In genomic region chr7:100373261-100373831, GRCh38 we compare ENCODE assay signal across 10 cellular contexts. TPM values are rescaled to one million over a fixed set of nuclear protein-coding genes. Genes with fewer than 3 reads are reported as not detected.
DNase-seq lines count a peak whose midpoint lies in the region; ATAC-seq and TF ChIP-seq lines count a peak whose summit lies in the region.
"Had no signal": no experiment of that assay in that cellular context is flagged by ENCODE, and none has a peak within 500 bp of the region (broad histone marks: within the 10 kb centered on the region; RNA-seq: fewer than 3 reads in every experiment).

Gene PILRA, plus strand, starts transcription at chr7:100373487. Its CDS starts 170 bp downstream, at chr7:100373657.

- dilution Hi-C loops in mammary epithelial cell (cut with HindIII; ENCODE audit: low sequenced_read_pairs) = loop anchor here (5.0 kb wide), 1 partner anchor 34 kb away; no protein-coding TSS in a partner anchor

- intact Hi-C loops in mammary epithelial cell (cut with micrococcal nuclease) = no loop called here
- intact Hi-C loops in MCF 10A (cut with micrococcal nuclease) = no loop called here
- intact Hi-C loops in aorta (cut with DNase I) = no loop called here

- CTCF ChIA-PET in mammary epithelial cell (lab: Charles Lee; ENCODE audit: low non-redundant PET) = no interaction called here
- CTCF ChIA-PET in MCF 10A (lab: Yijun Ruan, JAX) = no interaction called here

- H3K36me3 ChIP-seq in mammary epithelial cell (ENCODE audit: insufficient read depth, low read length) = no peaks in the 10 kb centered on the region
- H3K36me3 ChIP-seq in aorta (ENCODE audit: control insufficient read depth in 1 of 2, insufficient read depth in 2 of 2, low read length in 1 of 2) = no peaks in the 10 kb centered on the region

- TF ChIP-seq CTCF in mammary epithelial cell (conservative IDR thresholded peaks at IDR 0.05 in 1 of 2, IDR thresholded peaks at IDR 0.05 in 1 of 2; ENCODE audit: extremely low read depth in 1 of 2, insufficient read depth in 1 of 2, low read depth in 1 of 2, low read length in 2 of 2) (no peak), MCF 10A (IDR thresholded peaks at IDR 0.05; ENCODE audit: unreplicated experiment) (no peak), chondrocyte (IDR thresholded peaks at IDR 0.05) (no peak)

- H3K27me3 ChIP-seq in mammary epithelial cell (ENCODE audit: insufficient read depth, low read length) = no peaks in the 10 kb centered on the region
- H3K27me3 ChIP-seq in mononuclear cell (ENCODE audit: insufficient read depth, low read length) = no peaks in the 10 kb centered on the region
- no peaks in the 10 kb centered on the region for H3K27me3 ChIP-seq in aorta (ENCODE audit: control insufficient read depth in 1 of 2, insufficient read depth in 2 of 2, low read length in 1 of 2)

- POLR2A ChIA-PET in MCF 10A (lab: Yijun Ruan, JAX) = no interaction called here

- H3K4me1 ChIP-seq in mammary epithelial cell (ENCODE audit: insufficient read depth, low read length) (peaks cover 8% of the 10 kb centered on the region), mononuclear cell (ENCODE audit: insufficient read depth, low read length) (peaks cover 93% of the 10 kb centered on the region), aorta (ENCODE audit: control insufficient read depth in 1 of 2, insufficient read depth in 2 of 2, low read length in 2 of 2) (no peaks in the 10 kb centered on the region)

- DNase-seq in mammary epithelial cell (no peak), MCF 10A (ENCODE audit: unreplicated experiment) (no peak), chondrocyte (ENCODE audit: low spot score) (peak; percentile 68), aorta (no peak), UCSD-AML1 (lab: John Stamatoyannopoulos, UW; ENCODE audit: unreplicated experiment) (no peak), NCI-H69 (lab: John Stamatoyannopoulos, UW) (no peak), dedifferentiated amniotic fluid mesenchymal stem cell (ENCODE audit: extremely low spot score) (no peak)
- DNase-seq: CD4-positive, alpha-beta memory T cell; cortex of kidney had no signal

- H3K4me3 ChIP-seq in mammary epithelial cell (replicated peaks in 1 of 3; ENCODE audit: insufficient read depth in 1 of 3, low read depth in 2 of 3, low read length in 3 of 3) (no peak within 1 kb of the TSS), mononuclear cell (ENCODE audit: low read length) (peak within 1 kb of the TSS; percentile 56), aorta (ENCODE audit: low read length in 2 of 2) (no peak within 1 kb of the TSS)

- peak within 1 kb of the TSS; percentile 71 for H2AFZ ChIP-seq in mammary epithelial cell (ENCODE audit: low read depth, low read length)

- in situ Hi-C loops in mammary epithelial cell (cut with MboI; ENCODE audit: low sequenced_read_pairs in 2 of 2) = no loop called here

- no peaks in the 10 kb centered on the region for H3K79me2 ChIP-seq in mammary epithelial cell (ENCODE audit: insufficient read depth, low read length)

- H3K27ac Mint-ChIP-seq in MCF 10A (ENCODE audit: low read depth, unreplicated experiment) = no peak within 1 kb of the TSS
- no peak within 1 kb of the TSS for H3K27ac Mint-ChIP-seq in chondrocyte (ENCODE audit: unreplicated experiment)

- H3K4me3 Mint-ChIP-seq in MCF 10A (ENCODE audit: unreplicated experiment) (no peak within 1 kb of the TSS), chondrocyte (ENCODE audit: unreplicated experiment) (no peak within 1 kb of the TSS)
- H3K4me3 Mint-ChIP-seq: CD4-positive, alpha-beta memory T cell had no signal

- WGBS in mammary epithelial cell (ENCODE audit: low coverage, missing lambda C conversion rate) = 79% methylated on average over 12 of the region's 12 CpGs
- WGBS in aorta, 2 donors = 35 to 45% methylated on average over 5 to 12 of the region's 12 CpGs

- no peaks in the 10 kb centered on the region for H4K20me1 ChIP-seq in mammary epithelial cell (ENCODE audit: insufficient read depth, low read length)

- H3K4me2 ChIP-seq in mammary epithelial cell (ENCODE audit: insufficient read depth, low read depth, low read length) = no peak within 1 kb of the TSS

- no peaks in the 10 kb centered on the region for H3K4me1 Mint-ChIP-seq in MCF 10A (ENCODE audit: insufficient read depth, unreplicated experiment)
- no peaks in the 10 kb centered on the region for H3K4me1 Mint-ChIP-seq in chondrocyte (ENCODE audit: low read depth)

- no peaks in the 10 kb centered on the region for H3K9me3 Mint-ChIP-seq in MCF 10A (ENCODE audit: unreplicated experiment)
- no peaks in the 10 kb centered on the region for H3K9me3 Mint-ChIP-seq in chondrocyte (ENCODE audit: low read depth)
- H3K9me3 Mint-ChIP-seq: CD4-positive, alpha-beta memory T cell had no signal

- BruUV-seq in mammary epithelial cell (replicated peaks; lab: Mats Ljungman, UMichigan) = no TSS peak
- no TSS peak for BruUV-seq in MCF 10A (replicated peaks; lab: Mats Ljungman, UMichigan)

- ATAC-seq in aorta (ENCODE audit: low FRiP score) = peak; percentile 65

- H3K27me3 Mint-ChIP-seq in MCF 10A (ENCODE audit: insufficient read depth, unreplicated experiment) (no peaks in the 10 kb centered on the region), chondrocyte (ENCODE audit: low read depth) (no peaks in the 10 kb centered on the region)
- H3K27me3 Mint-ChIP-seq: CD4-positive, alpha-beta memory T cell had no signal

- no peak within 1 kb of the TSS for H3K27ac ChIP-seq in mammary epithelial cell (ENCODE audit: insufficient read depth, low read depth, low read length)
- no peak within 1 kb of the TSS for H3K27ac ChIP-seq in aorta (ENCODE audit: low read depth in 1 of 2, low read length in 2 of 2)

- H3K36me3 Mint-ChIP-seq in MCF 10A (ENCODE audit: insufficient read depth, unreplicated experiment) = peaks cover 7% of the 10 kb centered on the region
- no peaks in the 10 kb centered on the region for H3K36me3 Mint-ChIP-seq in chondrocyte (ENCODE audit: low read depth)

- H3K9ac ChIP-seq in mammary epithelial cell (ENCODE audit: insufficient read depth, low read length) = no peak within 1 kb of the TSS

- H3K9me3 ChIP-seq in mammary epithelial cell (replicated peaks; ENCODE audit: insufficient read depth, low read length) = no peaks in the 10 kb centered on the region
- H3K9me3 ChIP-seq in mononuclear cell (ENCODE audit: low read depth, low read length) = no peaks in the 10 kb centered on the region
- H3K9me3 ChIP-seq in aorta (ENCODE audit: control insufficient read depth, low read length) = no peaks in the 10 kb centered on the region

RNA-seq across cellular contexts. Expression of gene PILRA, which starts in this region (rescaled TPM):
- total RNA-seq in mammary epithelial cell (under 1 TPM in 1 of 2 donors, not detected in 1; 0.85 TPM), MCF 10A (2022) (0.65 and 1.6 TPM in 2 replicates), chondrocyte (0.60 to 0.92 TPM (median 0.62 TPM) in 3 replicates), mononuclear cell (56.7 TPM), aorta (10 to 100 TPM; 11.2 to 21.5 TPM)
- polyA plus RNA-seq in mammary epithelial cell (0.87 TPM), aorta (10 to 100 TPM in 1 of 2 donors, 1 to 10 TPM in 1; 5.8 to 10.6 TPM)
- not detected for polyA minus RNA-seq in mammary epithelial cell

Comparison
In these comparisons a context has a peak if more than half of its experiments do, and no peak if none do; other contexts are left out.
1. Peak in DNase-seq in chondrocyte; RNA of the gene not detected or under 1 TPM.